8 cellular contexts compared by ENCODE assay signal in genomic region chr5:149561848-149562247, GRCh38. TPM values are rescaled to one million over a fixed set of nuclear protein-coding genes. Genes with fewer than 3 reads are reported as not detected.
DNase-seq lines count a peak whose midpoint lies in the region; FAIRE-seq and TF ChIP-seq lines count a peak whose summit lies in the region.

No MANE protein-coding gene starts in this region.

- no peak for FAIRE-seq in H1 (lab: Jason Lieb, UNC)

- H4K8ac ChIP-seq in H1 (ENCODE audit: extremely low read depth, insufficient read depth, low read length) = no peak overlapping the region

- no peaks in the 10 kb centered on the region for H3K9me3 Mint-ChIP-seq in progenitor cell of endocrine pancreas (ENCODE audit: low read depth)

- H3K18ac ChIP-seq in H1 (ENCODE audit: extremely low read depth, low read length) = no peak overlapping the region; the same call in 1 of the 2 replicates

- H2BK120ac ChIP-seq in H1 (replicated peaks; ENCODE audit: low read depth, low read length) = peak overlapping the region; percentile 62

- H3K14ac ChIP-seq in H1 (ENCODE audit: insufficient read length) = peak overlapping the region; percentile 53

- H3K36me3 ChIP-seq in H1 (ENCODE audit: control insufficient read depth in 2 of 4, insufficient read depth in 4 of 4, low read length in 3 of 4) (no peaks in the 10 kb centered on the region), muscle layer of duodenum (ENCODE audit: control insufficient read depth in 1 of 2, insufficient read depth in 2 of 2, low read length in 2 of 2) (no peaks in the 10 kb centered on the region), ovary (no peaks in the 10 kb centered on the region)

- TF ChIP-seq EP300 in H1 (IDR thresholded peaks at IDR 0.05; ENCODE audit: borderline replicate concordance in 1 of 2, low read depth in 2 of 2, low read length in 2 of 2) (no peak), ovary (IDR thresholded peaks at IDR 0.05) (no peak)

- no peaks in the 10 kb centered on the region for H3K23me2 ChIP-seq in H1 (ENCODE audit: low read depth, low read length)

- no peak overlapping the region for H3K27ac Mint-ChIP-seq in progenitor cell of endocrine pancreas

- no peaks in the 10 kb centered on the region for H3K79me2 ChIP-seq in H1 (ENCODE audit: control insufficient read depth in 1 of 2, insufficient read depth in 2 of 2, low read length in 2 of 2)

- H3K4me3 Mint-ChIP-seq in progenitor cell of endocrine pancreas (ENCODE audit: low read depth) = no peak overlapping the region

- H3K4me2 ChIP-seq in H1 (ENCODE audit: insufficient read depth in 1 of 2, low read depth in 2 of 2, low read length in 2 of 2) = peak overlapping the region; percentile 23 to 29; a peak in 1 of 4 replicates

- no peak for TF ChIP-seq RAD21 in H1 (IDR thresholded peaks at IDR 0.05 in 1 of 2, conservative IDR thresholded peaks at IDR 0.05 in 1 of 2; ENCODE audit: low read depth in 2 of 2, low read length in 2 of 2)

- CTCF ChIA-PET in H1 (lab: Charles Lee; ENCODE audit: partially characterized antibody) = interaction anchor here (0.9 to 4.7 kb wide), 17 partner anchors 10 to 339 kb away, joined by 3 to 111 read pairs (median 4); partner anchors contain the start of genes ARHGEF37 and CSNK1A1

- H2BK12ac ChIP-seq in H1 (ENCODE audit: low read depth, low read length) = no peak overlapping the region

- no peak overlapping the region for H3K4ac ChIP-seq in H1 (replicated peaks; ENCODE audit: insufficient read length, low read depth, low read length)

- TF ChIP-seq CTCF in H1 (IDR thresholded peaks at IDR 0.05; ENCODE audit: control extremely low read depth in 1 of 3, insufficient read depth in 1 of 3, low read depth in 1 of 3, low read length in 3 of 3) (no peak), progenitor cell of endocrine pancreas (IDR thresholded peaks at IDR 0.05; ENCODE audit: unreplicated experiment) (no peak), ovary (IDR thresholded peaks at IDR 0.05) (peak in 1 of 3 donors; percentile 9)

- no peaks in the 10 kb centered on the region for H3K4me1 Mint-ChIP-seq in progenitor cell of endocrine pancreas (ENCODE audit: low read depth)

- no peak overlapping the region for H2AFZ ChIP-seq in H1 (ENCODE audit: low read length)

- H2AK5ac ChIP-seq in H1 (ENCODE audit: low read depth, low read length) = no peak overlapping the region

- H3K4me1 ChIP-seq in H1 (replicated peaks in 1 of 4; ENCODE audit: control insufficient read depth in 3 of 4, insufficient read depth in 4 of 4, low read length in 3 of 4) (peaks cover 5 to 12% (median 7%) of the 10 kb centered on the region in 4 experiments; a peak in 6 of 7 replicates), muscle layer of duodenum (ENCODE audit: control insufficient read depth in 1 of 2, insufficient read depth in 2 of 2, low read length in 2 of 2) (peaks cover 6 to 7% of the 10 kb centered on the region in 2 donors), ovary (ENCODE audit: insufficient read depth) (peaks cover 12% of the 10 kb centered on the region)

- DNase-seq in GM03348 (ENCODE audit: low spot score) (peak; percentile 85), NOMO-1 treated with dmso at 0.1 percent for 144 hours (lab: John Stamatoyannopoulos, UW; ENCODE audit: unreplicated experiment) (peak; percentile 43), H1 (ENCODE audit: low read depth in 1 of 2, low spot score in 2 of 2) (no peak), epidermal melanocyte (ENCODE audit: insufficient read length, low spot score) (no peak), NCI-H187 treated with DMSO at 0.1 percent for 48 hours (lab: John Stamatoyannopoulos, UW) (no peak), progenitor cell of endocrine pancreas (ENCODE audit: low spot score, unreplicated experiment) (no peak), ovary (no peak)

- no peaks in the 10 kb centered on the region for H4K20me1 ChIP-seq in H1 (replicated peaks in 1 of 2; ENCODE audit: control insufficient read depth in 1 of 2, insufficient read depth in 2 of 2, low read length in 2 of 2)

- intact Hi-C loops in ovary (cut with DNase I) = no loop called here

- WGBS in H1 (ENCODE audit: extremely low coverage in 1 of 2, insufficient coverage in 1 of 2, insufficient read length in 1 of 2, insufficient replicate concordance in 2 of 2, low coverage in 1 of 2, low lambda C conversion rate in 2 of 2, missing lambda C conversion rate in 1 of 2), 2 experiments = 41% methylated on average over 2 of the region's 2 CpGs; no CpG with 5 or more reads in 1 of the 2 experiments
- 36 to 37% (median 37%) methylated on average over 2 of the region's 2 CpGs for WGBS in ovary, 3 donors

- H3K27ac ChIP-seq in H1 (ENCODE audit: low read depth, low read length) (peak overlapping the region; percentile 51; the same call in 1 of the 2 replicates), muscle layer of duodenum (ENCODE audit: low read length) (peak overlapping the region; percentile 92), ovary (peak overlapping the region in 1 of 2 donors; percentile 48)

- H3K27me3 Mint-ChIP-seq in progenitor cell of endocrine pancreas = no peaks in the 10 kb centered on the region

- H3K79me1 ChIP-seq in H1 (ENCODE audit: low read depth, low read length) = no peaks in the 10 kb centered on the region

- POLR2A ChIA-PET in H1 (lab: Charles Lee; ENCODE audit: partially characterized antibody) = interaction anchor here (0.7 to 3.1 kb wide), 9 partner anchors 10 to 118 kb away, joined by 3 to 24 read pairs (median 4); partner anchors contain the start of gene CSNK1A1

- peak overlapping the region; percentile 52 for H4K91ac ChIP-seq in H1 (replicated peaks; ENCODE audit: insufficient read length, low read length)

- no peak overlapping the region; the same call in 1 of the 2 replicates for H2BK20ac ChIP-seq in H1 (ENCODE audit: low read length)

- no peak overlapping the region for H3K9ac ChIP-seq in H1 (replicated peaks in 1 of 4; ENCODE audit: extremely low read depth in 1 of 4, low read depth in 3 of 4, low read length in 3 of 4)

- no peaks in the 10 kb centered on the region for H3K27me3 ChIP-seq in H1 (replicated peaks in 1 of 4; ENCODE audit: control insufficient read depth in 3 of 4, extremely low read depth in 1 of 4, insufficient read depth in 3 of 4, low read length in 3 of 4)
- H3K27me3 ChIP-seq in muscle layer of duodenum (ENCODE audit: low read depth, low read length) = no peaks in the 10 kb centered on the region
- no peaks in the 10 kb centered on the region for H3K27me3 ChIP-seq in ovary

- H3K23ac ChIP-seq in H1 (ENCODE audit: insufficient read length) = no peak overlapping the region

- no peaks in the 10 kb centered on the region for H3K36me3 Mint-ChIP-seq in progenitor cell of endocrine pancreas (ENCODE audit: insufficient read depth)

- H2BK5ac ChIP-seq in H1 (ENCODE audit: low read depth, low read length) = peak overlapping the region; percentile 89; the same call in 1 of the 2 replicates

- H3K4me3 ChIP-seq in H1 (ENCODE audit: extremely low read depth in 1 of 4, insufficient read depth in 2 of 4, low read depth in 3 of 4, low read length in 4 of 4) (no peak overlapping the region), muscle layer of duodenum (ENCODE audit: low read depth in 1 of 2, low read length in 2 of 2) (peak overlapping the region; percentile 7), ovary (no peak overlapping the region)

- TF ChIP-seq POLR2A in H1 (IDR thresholded peaks at IDR 0.05; ENCODE audit: control extremely low read depth in 1 of 2, low read depth in 2 of 2, low read length in 2 of 2) = no peak
- no peak for TF ChIP-seq POLR2A in ovary (IDR thresholded peaks at IDR 0.05)

- no peak overlapping the region for H2BK15ac ChIP-seq in H1 (ENCODE audit: low read length)

- peak overlapping the region; percentile 39 for H4K5ac ChIP-seq in H1 (ENCODE audit: insufficient read length, low read depth, low read length)

- H3K9me3 ChIP-seq in H1 (ENCODE audit: insufficient read depth in 2 of 2, low read depth in 1 of 2, low read length in 1 of 2) (no peaks in the 10 kb centered on the region), muscle layer of duodenum (ENCODE audit: control insufficient read depth in 1 of 2, low read length in 2 of 2) (no peaks in the 10 kb centered on the region), ovary (no peaks in the 10 kb centered on the region)

- no peak overlapping the region for H3K56ac ChIP-seq in H1 (replicated peaks; ENCODE audit: insufficient read length, low read depth, low read length)

TF ChIP-seq in H1, 55 proteins besides CTCF, POLR2A, EP300 and RAD21 (continues in another document):
- TF ChIP-seq NANOG (IDR thresholded peaks at IDR 0.05; ENCODE audit: insufficient read depth, low read depth, low read length, poor library complexity, severe bottlenecking) (no peak), RBBP5 (IDR thresholded peaks at IDR 0.05; ENCODE audit: borderline replicate concordance, low read depth, low read length) (0 out of 2 replicates have a peak, but pooled peaks have one; percentile 1)

RNA-seq across cellular contexts. Expression of gene CSNK1A1, which starts 10.6 kb away (rescaled TPM):
- total RNA-seq in H1 (2021; fragmentation: NEBNext Ultra II Directional; extraction: Animal tissue kit (Norgen Biotek cat#: 25700)) = 244 and 254 TPM in 2 replicates
- polyA plus RNA-seq in H1 (2011; rRNA removed) (61.2 and 78.8 TPM in 2 replicates), ovary (100 to 1,000 TPM in 1 of 2 donors, 10 to 100 TPM in 1; 64.1 to 136 TPM)
- polyA plus RNA-seq in H1 (2011; cell fraction: cytosol; rRNA removed) = 94.1 TPM
- 112 TPM for polyA plus RNA-seq in H1 (2011; cell fraction: nucleus; rRNA removed)
- polyA plus RNA-seq in H1 (2012, experiment 1 of 2) = 136 to 163 TPM (median 150 TPM) in 4 replicates
- 20.7 TPM for polyA plus RNA-seq in H1 (2012, experiment 2 of 2)
- polyA plus RNA-seq in H1 (2013, experiment 1 of 2) = 149 TPM
- polyA plus RNA-seq in H1 (2013, experiment 2 of 2) = 140 TPM
- polyA minus RNA-seq in H1 (2011; rRNA and poly(A)+ RNA removed) = 189 and 216 TPM in 2 replicates
- 123 TPM for polyA minus RNA-seq in H1 (2011; cell fraction: cytosol; rRNA and poly(A)+ RNA removed)
- polyA minus RNA-seq in H1 (2011; cell fraction: nucleus; rRNA and poly(A)+ RNA removed) = 181 TPM
- total RNA-seq in progenitor cell of endocrine pancreas (213 and 219 TPM in 2 replicates), ovary (100 to 1,000 TPM in 6 of 7 donors, 10 to 100 TPM in 1; 96.2 to 233 (median 159) TPM)

RNA-seq across cellular contexts. Expression of gene ARHGEF37, which starts 19.4 kb away (rescaled TPM):
- total RNA-seq in H1 (2021; fragmentation: NEBNext Ultra II Directional; extraction: Animal tissue kit (Norgen Biotek cat#: 25700)) = 0.48 and 1.8 TPM in 2 replicates
- 0.16 and 0.21 TPM in 2 replicates for polyA plus RNA-seq in H1 (2011; rRNA removed)
- 0.27 TPM for polyA plus RNA-seq in H1 (2011; cell fraction: cytosol; rRNA removed)
- polyA plus RNA-seq in H1 (2011; cell fraction: nucleus; rRNA removed) = 0.43 TPM
- polyA plus RNA-seq in H1 (2012, experiment 1 of 2) = 0.17 to 0.35 TPM (median 0.32 TPM) in 4 replicates
- polyA plus RNA-seq in H1 (2012, experiment 2 of 2) = 0.13 TPM
- 0.20 TPM for polyA plus RNA-seq in H1 (2013, experiment 1 of 2)
- polyA plus RNA-seq in H1 (2013, experiment 2 of 2) = 0.15 TPM
- polyA minus RNA-seq in H1 (2011; rRNA and poly(A)+ RNA removed) = 0.35 and 2.3 TPM in 2 replicates
- polyA minus RNA-seq in H1 (2011; cell fraction: cytosol; rRNA and poly(A)+ RNA removed) = not detected
- not detected for polyA minus RNA-seq in H1 (2011; cell fraction: nucleus; rRNA and poly(A)+ RNA removed)
- 2.4 and 3.3 TPM in 2 replicates for total RNA-seq in progenitor cell of endocrine pancreas
- 1 to 10 TPM; 4.1 to 9.9 (median 6.2) TPM for total RNA-seq in ovary
- 1 to 10 TPM; 4.2 to 6.8 TPM for polyA plus RNA-seq in ovary

Comparison
In these comparisons a context has a peak if more than half of its experiments do, and no peak if none do; other contexts are left out.
1. DNase-seq: peak in GM03348 (single experiment) and NOMO-1 treated with dmso at 0.1 percent for 144 hours (single experiment); none in H1 (0 of 2), epidermal melanocyte (single experiment), NCI-H187 treated with DMSO at 0.1 percent for 48 hours (single experiment), progenitor cell of endocrine pancreas (single experiment) and ovary (0 of 5).
2. H3K4me3 ChIP-seq: peak in muscle layer of duodenum (2 of 2); none in H1 (0 of 4) and ovary (single experiment).